ENCODE assay signal across 17 cellular contexts in the genomic region with DNA sequence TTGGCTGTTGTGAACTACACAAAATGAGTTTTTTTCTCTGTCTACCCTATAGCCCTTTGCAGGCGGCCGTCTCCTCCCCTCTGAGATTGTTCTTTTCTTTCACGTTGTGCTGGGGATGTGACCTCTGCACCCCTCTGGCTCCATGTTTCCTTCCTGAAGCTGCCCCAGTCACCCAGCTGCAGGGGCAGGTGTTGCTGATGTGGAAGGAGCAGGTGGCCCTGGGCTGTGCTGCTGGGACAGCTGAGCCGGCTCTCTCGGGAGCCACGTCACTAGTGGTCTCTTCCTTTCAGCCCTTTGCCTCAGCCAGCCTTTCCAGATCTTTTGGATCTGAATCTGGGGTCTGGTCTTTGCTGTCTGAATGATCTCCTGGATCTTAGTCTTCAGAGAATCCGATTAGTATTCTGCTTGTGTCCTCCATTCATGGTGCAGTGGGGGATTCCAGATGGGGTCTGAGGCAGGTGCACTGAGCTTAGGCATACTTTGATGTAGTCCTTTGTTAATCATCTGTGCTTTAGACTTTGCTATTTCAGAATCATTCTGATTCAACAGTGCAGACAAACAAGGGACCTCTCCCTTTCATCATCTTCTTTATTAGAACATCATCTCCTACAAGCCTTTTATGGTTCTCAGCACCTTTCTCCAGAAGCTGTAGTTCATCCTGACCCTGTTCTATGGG. TPM values are rescaled to one million over a fixed set of nuclear protein-coding genes. Genes with fewer than 3 reads are reported as not detected.
DNase-seq lines count a peak whose midpoint lies in the region; ATAC-seq and TF ChIP-seq lines count a peak whose summit lies in the region.
"Had no signal": no experiment of that assay in that cellular context is flagged by ENCODE, and none has a peak within 500 bp of the region (broad histone marks: within the 10 kb centered on the region; RNA-seq: fewer than 3 reads in every experiment).

No MANE protein-coding gene starts in this region.

- H3K4me3 Mint-ChIP-seq in activated naive CD4-positive, alpha-beta T cell treated with anti-CD3 and anti-CD28 coated beads for 36 hours = no peak overlapping the region
- no peak overlapping the region for H3K4me3 Mint-ChIP-seq in activated naive CD4-positive, alpha-beta T cell treated with anti-CD3 and anti-CD28 coated beads, Interleukin-2, amount 10 ng/mL, durations not matched to agents 7 days and 5 days
- H3K4me3 Mint-ChIP-seq in activated T-helper 17 cell treated with anti-CD3 and anti-CD28 coated beads, Interleukin-2, amount 50 U/mL, for 72 hours = no peak overlapping the region
- H3K4me3 Mint-ChIP-seq in immature natural killer cell = no peak overlapping the region
- no peak overlapping the region for H3K4me3 Mint-ChIP-seq in Calu3 (ENCODE audit: low read depth, unreplicated experiment)

- H3K4me1 Mint-ChIP-seq in activated naive CD4-positive, alpha-beta T cell treated with anti-CD3 and anti-CD28 coated beads for 36 hours (ENCODE audit: low read depth) = peaks cover 11% of the 10 kb centered on the region
- H3K4me1 Mint-ChIP-seq in activated naive CD4-positive, alpha-beta T cell treated with anti-CD3 and anti-CD28 coated beads, Interleukin-2, amount 10 ng/mL, durations not matched to agents 7 days and 5 days = no peaks in the 10 kb centered on the region
- no peaks in the 10 kb centered on the region for H3K4me1 Mint-ChIP-seq in activated T-helper 17 cell treated with anti-CD3 and anti-CD28 coated beads, Interleukin-2, amount 50 U/mL, for 72 hours
- H3K4me1 Mint-ChIP-seq in immature natural killer cell = peaks cover 0 to 13% of the 10 kb centered on the region in 2 donors
- no peaks in the 10 kb centered on the region for H3K4me1 Mint-ChIP-seq in Calu3 (ENCODE audit: low read depth, unreplicated experiment)

- H3K4me1 ChIP-seq in spleen = no peaks in the 10 kb centered on the region

- CTCF ChIA-PET in activated naive CD4-positive, alpha-beta T cell treated with anti-CD3 and anti-CD28 coated beads for 36 hours (lab: Charles Lee) = interaction anchor here (0.7 to 1.1 kb wide), 2 partner anchors 10 to 1480 kb away, joined by 3 read pairs; no protein-coding TSS in a partner anchor
- CTCF ChIA-PET in activated naive CD4-positive, alpha-beta T cell treated with anti-CD3 and anti-CD28 coated beads, Interleukin-2, amount 10 ng/mL, durations not matched to agents 7 days and 5 days (lab: Charles Lee) = interaction anchor here (1.3 kb wide), 1 partner anchor 370 kb away, joined by 4 read pairs; no protein-coding TSS in a partner anchor
- CTCF ChIA-PET in Calu3 (lab: Charles Lee) = no interaction called here

- H3K36me3 ChIP-seq in spleen = peaks cover 0 to 100% (median 75%) of the 10 kb centered on the region in 6 donors

- H3K27me3 Mint-ChIP-seq in activated naive CD4-positive, alpha-beta T cell treated with anti-CD3 and anti-CD28 coated beads for 36 hours (ENCODE audit: low read depth) = no peaks in the 10 kb centered on the region
- H3K27me3 Mint-ChIP-seq in activated naive CD4-positive, alpha-beta T cell treated with anti-CD3 and anti-CD28 coated beads, Interleukin-2, amount 10 ng/mL, durations not matched to agents 7 days and 5 days = no peaks in the 10 kb centered on the region
- no peaks in the 10 kb centered on the region for H3K27me3 Mint-ChIP-seq in activated T-helper 17 cell treated with anti-CD3 and anti-CD28 coated beads, Interleukin-2, amount 50 U/mL, for 72 hours
- H3K27me3 Mint-ChIP-seq in immature natural killer cell (ENCODE audit: low read depth in 3 of 3) = peaks cover 2 to 5% (median 2%) of the 10 kb centered on the region in 3 donors
- no peaks in the 10 kb centered on the region for H3K27me3 Mint-ChIP-seq in Calu3 (ENCODE audit: unreplicated experiment)

- no peaks in the 10 kb centered on the region for H3K9me3 Mint-ChIP-seq in activated naive CD4-positive, alpha-beta T cell treated with anti-CD3 and anti-CD28 coated beads for 36 hours
- H3K9me3 Mint-ChIP-seq in activated naive CD4-positive, alpha-beta T cell treated with anti-CD3 and anti-CD28 coated beads, Interleukin-2, amount 10 ng/mL, durations not matched to agents 7 days and 5 days = no peaks in the 10 kb centered on the region
- H3K9me3 Mint-ChIP-seq in activated T-helper 17 cell treated with anti-CD3 and anti-CD28 coated beads, Interleukin-2, amount 50 U/mL, for 72 hours = no peaks in the 10 kb centered on the region
- H3K9me3 Mint-ChIP-seq in immature natural killer cell (no peaks in the 10 kb centered on the region), Calu3 (ENCODE audit: low read depth, unreplicated experiment) (no peaks in the 10 kb centered on the region)

- no peak overlapping the region for H3K27ac ChIP-seq in spleen
- H3K27ac ChIP-seq: KMS-11 had no signal

- DNase-seq in NCI-H146 (lab: John Stamatoyannopoulos, UW) (peak; percentile 39), NCI-H146 treated with DMSO at 0.1 percent for 48 hours (lab: John Stamatoyannopoulos, UW; ENCODE audit: unreplicated experiment) (no peak), immature natural killer cell (no peak), spleen (no peak), Calu3 (no peak)
- DNase-seq in activated naive CD4-positive, alpha-beta T cell treated with anti-CD3 and anti-CD28 coated beads for 36 hours = no peak
- no peak for DNase-seq in activated naive CD4-positive, alpha-beta T cell treated with anti-CD3 and anti-CD28 coated beads, Interleukin-2, amount 10 ng/mL, durations not matched to agents 7 days and 5 days
- DNase-seq: 8988T, EL, NCI-H1048, NCI-H1436 treated with DMSO at 0.1 percent for 48 hours, NCI-H2081 treated with DMSO at 0.1 percent for 48 hours, NCI-H2227 treated with DMSO at 0.1 percent for 48 hours, NCI-H524, Right ventricle myocardium superior had no signal

- no TSS peak for BruUV-seq in Calu3 (replicated peaks; lab: Mats Ljungman, UMichigan)

- no peaks in the 10 kb centered on the region for H3K9me3 ChIP-seq in spleen

- no peak overlapping the region for H3K4me3 ChIP-seq in spleen

- peak overlapping the region; percentile 21 for H3K27ac Mint-ChIP-seq in activated naive CD4-positive, alpha-beta T cell treated with anti-CD3 and anti-CD28 coated beads for 36 hours
- no peak overlapping the region for H3K27ac Mint-ChIP-seq in activated naive CD4-positive, alpha-beta T cell treated with anti-CD3 and anti-CD28 coated beads, Interleukin-2, amount 10 ng/mL, durations not matched to agents 7 days and 5 days
- peak overlapping the region; percentile 66 for H3K27ac Mint-ChIP-seq in activated T-helper 17 cell treated with anti-CD3 and anti-CD28 coated beads, Interleukin-2, amount 50 U/mL, for 72 hours
- H3K27ac Mint-ChIP-seq in immature natural killer cell = peak overlapping the region in 5 of 6 donors; percentile 2 to 75 (median 49)
- H3K27ac Mint-ChIP-seq in Calu3 (ENCODE audit: unreplicated experiment) = no peak overlapping the region

- peaks cover 20% of the 10 kb centered on the region for H3K36me3 Mint-ChIP-seq in activated naive CD4-positive, alpha-beta T cell treated with anti-CD3 and anti-CD28 coated beads for 36 hours (ENCODE audit: low read depth)
- H3K36me3 Mint-ChIP-seq in activated naive CD4-positive, alpha-beta T cell treated with anti-CD3 and anti-CD28 coated beads, Interleukin-2, amount 10 ng/mL, durations not matched to agents 7 days and 5 days = peaks cover 68% of the 10 kb centered on the region
- H3K36me3 Mint-ChIP-seq in activated T-helper 17 cell treated with anti-CD3 and anti-CD28 coated beads, Interleukin-2, amount 50 U/mL, for 72 hours (ENCODE audit: low read depth) = peaks cover 99% of the 10 kb centered on the region
- H3K36me3 Mint-ChIP-seq in immature natural killer cell (peaks cover 14 to 63% (median 44%) of the 10 kb centered on the region in 3 donors), Calu3 (ENCODE audit: insufficient read depth, unreplicated experiment) (peaks cover 30% of the 10 kb centered on the region)

- H3K27me3 ChIP-seq in spleen (replicated peaks in 1 of 7) = no peaks in the 10 kb centered on the region

- TF ChIP-seq CTCF in spleen (IDR thresholded peaks at IDR 0.05 in 8 of 11, conservative IDR thresholded peaks at IDR 0.05 in 3 of 11) (no peak), Calu3 (IDR thresholded peaks at IDR 0.05; ENCODE audit: unreplicated experiment) (no peak)

- ATAC-seq in activated T-helper 17 cell treated with anti-CD3 and anti-CD28 coated beads, Interleukin-2, amount 50 U/mL, for 72 hours (replicated peaks) = peak; percentile 32

- 70 to 82% (median 78%) methylated on average over 7 of the region's 7 CpGs for WGBS in spleen, 5 donors

- TF ChIP-seq POLR2A in spleen (IDR thresholded peaks at IDR 0.05) = no peak

- intact Hi-C loops in activated naive CD4-positive, alpha-beta T cell treated with anti-CD3 and anti-CD28 coated beads for 36 hours (cut with micrococcal nuclease) = no loop called here
- intact Hi-C loops in spleen (cut with DNase I; ENCODE audit: low total_unique reads) = no loop called here
- intact Hi-C loops in Calu3 (cut with micrococcal nuclease; ENCODE audit: unreplicated experiment) = no loop called here

RNA-seq across cellular contexts. Expression of gene TMEM181, which starts 31.4 kb away (rescaled TPM):
- 1 to 10 TPM; 8.3 to 8.6 TPM for total RNA-seq in activated naive CD4-positive, alpha-beta T cell treated with anti-CD3 and anti-CD28 coated beads for 36 hours
- 10 to 100 TPM; 11.8 to 16.4 TPM for total RNA-seq in activated T-helper 17 cell treated with anti-CD3 and anti-CD28 coated beads, Interleukin-2, amount 50 U/mL, for 72 hours
- polyA plus RNA-seq in immature natural killer cell (10 to 100 TPM in 2 of 3 donors, 1 to 10 TPM in 1; 4.3 to 14.8 (median 10.1) TPM), spleen (10 to 100 TPM in 1 of 3 donors, 1 to 10 TPM in 2; 7.0 to 10.9 (median 8.3) TPM)
- total RNA-seq in spleen (10 to 100 TPM; 19.9 to 39.4 (median 25.7) TPM), Calu3 (2022) (42.9 and 48.7 TPM in 2 replicates)

RNA-seq across cellular contexts. Expression of gene DYNLT1, which starts 53.3 kb away (rescaled TPM):
- 100 to 1,000 TPM in 1 of 2 experiments, 10 to 100 TPM in 1; 99.1 to 107 TPM for total RNA-seq in activated naive CD4-positive, alpha-beta T cell treated with anti-CD3 and anti-CD28 coated beads for 36 hours
- total RNA-seq in activated T-helper 17 cell treated with anti-CD3 and anti-CD28 coated beads, Interleukin-2, amount 50 U/mL, for 72 hours = 10 to 100 TPM; 82.3 to 89.8 TPM
- polyA plus RNA-seq in immature natural killer cell (100 to 1,000 TPM in 2 of 3 donors, 10 to 100 TPM in 1; 94.2 to 141 (median 119) TPM), spleen (100 to 1,000 TPM in 2 of 3 donors, 10 to 100 TPM in 1; 81.8 to 131 (median 126) TPM)
- total RNA-seq in spleen (10 to 100 TPM; 61.3 to 91.3 (median 71.3) TPM), Calu3 (2022) (156 and 167 TPM in 2 replicates)

RNA-seq across cellular contexts. Expression of gene SYTL3, which starts 58.6 kb away (rescaled TPM):
- 100 to 1,000 TPM; 115 to 120 TPM for total RNA-seq in activated naive CD4-positive, alpha-beta T cell treated with anti-CD3 and anti-CD28 coated beads for 36 hours
- 100 to 1,000 TPM; 118 to 331 TPM for total RNA-seq in activated T-helper 17 cell treated with anti-CD3 and anti-CD28 coated beads, Interleukin-2, amount 50 U/mL, for 72 hours
- polyA plus RNA-seq in immature natural killer cell (10 to 100 TPM; 45.4 to 56.5 (median 52.0) TPM), spleen (1 to 10 TPM; 5.9 to 8.5 (median 6.4) TPM)
- total RNA-seq in spleen (10 to 100 TPM; 13.2 to 48.3 (median 19.5) TPM), Calu3 (2022) (14.2 and 15.0 TPM in 2 replicates)

Comparison
In these comparisons a context has a peak if more than half of its experiments do, and no peak if none do; other contexts are left out.
1. H3K27ac Mint-ChIP-seq: peak in activated naive CD4-positive, alpha-beta T cell treated with anti-CD3 and anti-CD28 coated beads for 36 hours (single experiment), activated T-helper 17 cell treated with anti-CD3 and anti-CD28 coated beads, Interleukin-2, amount 50 U/mL, for 72 hours (single experiment) and immature natural killer cell (5 of 6); none in activated naive CD4-positive, alpha-beta T cell treated with anti-CD3 and anti-CD28 coated beads, Interleukin-2, amount 10 ng/mL, durations not matched to agents 7 days and 5 days (single experiment) and Calu3 (single experiment).